ENCODE assay signal across 1 cellular context in genomic region chr6:20424679-20425078, GRCh38.
TF ChIP-seq lines count a peak whose summit lies in the region.

No MANE protein-coding gene starts in this region.

TF ChIP-seq in GM23338, 12 proteins besides CTCF, POLR2A, EP300 and RAD21 (continued from another document):
- TF ChIP-seq ZNF462 (CRISPR knock-in tag; IDR thresholded peaks at IDR 0.05) (no peak), EZH2phosphoT487 (IDR thresholded peaks at IDR 0.05; ENCODE audit: unreplicated experiment) (no peak), NANOG (IDR thresholded peaks at IDR 0.05; ENCODE audit: borderline replicate concordance) (no peak), EZH2 (IDR thresholded peaks at IDR 0.05; ENCODE audit: low read depth, unreplicated experiment) (no peak), ETS1 (IDR thresholded peaks at IDR 0.05) (no peak)
